In the genomic region with DNA sequence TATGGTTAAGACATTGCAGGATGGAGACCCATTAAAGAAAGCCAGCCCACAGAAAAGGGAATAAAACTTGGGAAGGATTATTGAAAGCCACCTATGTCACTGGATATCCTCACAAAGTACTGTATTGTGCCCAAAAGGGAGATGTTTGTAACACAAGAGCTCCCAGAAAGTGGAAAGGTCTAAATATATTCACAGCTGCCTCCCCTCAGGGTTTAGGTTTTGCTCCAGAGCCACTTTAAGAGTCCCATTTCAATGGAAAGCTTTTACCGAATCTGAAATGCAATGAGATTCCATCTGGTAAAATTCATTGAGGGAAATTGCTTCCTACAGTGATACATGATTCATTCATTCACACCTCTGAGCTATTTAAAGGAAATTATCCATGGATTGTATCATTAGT, we compare ENCODE assay signal across 19 cellular contexts.
"Had no signal": no experiment of that assay in that cellular context is flagged by ENCODE, and none has a peak within 500 bp of the region (broad histone marks: within the 10 kb centered on the region; RNA-seq: fewer than 3 reads in every experiment).

No MANE protein-coding gene starts in this region.

- DNase-seq: naive thymus-derived CD8-positive, alpha-beta T cell; nephron progenitor cell; nucleus accumbens; pancreas; right cardiac atrium; right lobe of liver; sigmoid colon; small intestine; stimulated activated CD4-positive, alpha-beta T cell treated with anti-CD3 and anti-CD28 coated beads, Interleukin-15, amount 100 ng/mL, for 24 hours; stimulated activated CD4-positive, alpha-beta T cell treated with anti-CD3 and anti-CD28 coated beads, Interleukin-4, amount 100 ng/mL, for 1 hour; stimulated activated CD4-positive, alpha-beta T cell treated with anti-CD3 and anti-CD28 coated beads, Interleukin-4, amount 100 ng/mL, for 4 hours; stimulated activated CD8-positive, alpha-beta memory T cell treated with anti-CD3 and anti-CD28 coated beads, Interleukin-4, amount 100 ng/mL, for 48 hours; stimulated activated naive CD4-positive, alpha-beta T cell; stimulated activated naive CD8-positive, alpha-beta T cell treated with anti-CD3 and anti-CD28 coated beads, Interleukin-15, amount 100 ng/mL, for 72 hours; stimulated activated naive CD8-positive, alpha-beta T cell treated with anti-CD3 and anti-CD28 coated beads, Interleukin-15, Interleukin-2, amounts not matched to agents 100 U/mL and 50 U/mL, for 24 hours; substantia nigra; thyroid gland; trophoblast cell; upper lobe of left lung had no signal
